In genomic region chr19:45224645-45225044, GRCh38 we compare ENCODE assay signal across 35 cellular contexts. TPM values are rescaled to one million over a fixed set of nuclear protein-coding genes. Genes with fewer than 3 reads are reported as not detected.
"Had no signal": no experiment of that assay in that cellular context is flagged by ENCODE, and none has a peak within 500 bp of the region (broad histone marks: within the 10 kb centered on the region; RNA-seq: fewer than 3 reads in every experiment).

No MANE protein-coding gene starts in this region.

- H3K27ac ChIP-seq: adrenal gland, body of pancreas, brain microvascular endothelial cell, breast epithelium, VCaP had no signal

- H3K9me3 ChIP-seq: adrenal gland, body of pancreas, breast epithelium had no signal

- H3K4me3 ChIP-seq: adrenal gland, body of pancreas, breast epithelium had no signal

- ATAC-seq: activated CD8-positive, alpha-beta T cell treated with anti-CD3 and anti-CD28 coated beads for 36 hours; activated naive CD4-positive, alpha-beta T cell treated with anti-CD3 and anti-CD28 coated beads, Interleukin-2, amount 50 U/mL, for 72 hours; activated T-cell treated with anti-CD3 and anti-CD28 coated beads, Interleukin-2, amount 50 U/mL, for 4 hours; activated T-cell treated with anti-CD3 and anti-CD28 coated beads, Interleukin-2, amount 50 U/mL, for 72 hours; activated T-helper 17 cell treated with anti-CD3 and anti-CD28 coated beads, Interleukin-2, amount 50 U/mL, for 72 hours; body of pancreas had no signal

- DNase-seq: activated B cell treated with CpG ODN at 0.5 μM for 24 hours; activated CD4-positive, alpha-beta memory T cell treated with anti-CD3 and anti-CD28 coated beads for 36 hours; activated CD4-positive, alpha-beta T cell treated with anti-CD3 and anti-CD28 coated beads for 4 hours; activated CD4-positive, alpha-beta T cell treated with anti-CD3 and anti-CD28 coated beads, Interleukin-2, amount 10 ng/mL, durations not matched to agents 24 days and 14 days; activated CD4-positive, alpha-beta T cell treated with anti-CD3 and anti-CD28 coated beads, Interleukin-2, amount 50 U/mL, for 1 hour; activated CD4-positive, alpha-beta T cell treated with anti-CD3 and anti-CD28 coated beads, Interleukin-2, amount 50 U/mL, for 4 hours; activated CD4-positive, CD25-positive, alpha-beta regulatory T cell treated with anti-CD3 and anti-CD28 coated beads, Interleukin-2, amount 50 U/mL, for 72 hours; activated CD8-positive, alpha-beta memory T cell treated with anti-CD3 and anti-CD28 coated beads, Interleukin-2, amount 50 U/mL, for 4 hours; activated CD8-positive, alpha-beta T cell treated with anti-CD3 and anti-CD28 coated beads for 36 hours; activated effector memory CD4-positive, alpha-beta T cell treated with anti-CD3 and anti-CD28 coated beads, Interleukin-2, amount 50 U/mL, for 16 hours; activated gamma-delta T cell treated with Interleukin-2 at 50 U/mL for 16 hours; activated naive CD4-positive, alpha-beta T cell; activated naive CD4-positive, alpha-beta T cell treated with anti-CD3 and anti-CD28 coated beads for 36 hours; activated naive CD4-positive, alpha-beta T cell treated with anti-CD3 and anti-CD28 coated beads, Interleukin-2, amount 50 U/mL, for 16 hours; activated naive CD8-positive, alpha-beta T cell treated with anti-CD3 and anti-CD28 coated beads for 36 hours; activated T-cell treated with anti-CD3 and anti-CD28 coated beads for 4 hours; activated T-cell treated with anti-CD3 and anti-CD28 coated beads, Interleukin-2, amount 50 U/mL, for 1 hour; activated T-cell treated with anti-CD3 and anti-CD28 coated beads, Interleukin-2, amount 50 U/mL, for 4 hours; activated T-cell treated with anti-CD3 and anti-CD28 coated beads, Interleukin-2, amount 50 U/mL, for 72 hours; adrenal gland; amniotic stem cell; aorta; body of pancreas; brain microvascular endothelial cell; central memory CD4-positive, alpha-beta T cell; T-helper 2 cell; T-helper 9 cell had no signal

- H3K27me3 ChIP-seq: adrenal gland, body of pancreas, brain microvascular endothelial cell, breast epithelium had no signal

- H3K4me1 ChIP-seq: adrenal gland, body of pancreas, breast epithelium had no signal

- H3K36me3 ChIP-seq: adrenal gland, brain microvascular endothelial cell, breast epithelium had no signal

- FAIRE-seq: astrocyte, TTC549 had no signal

RNA-seq across cellular contexts. Expression of gene EXOC3L2, which starts 20.6 kb away (rescaled TPM):
- total RNA-seq: activated B cell treated with CpG ODN at 0.5 μM for 24 hours; activated CD4-positive, alpha-beta memory T cell treated with anti-CD3 and anti-CD28 coated beads for 36 hours; activated CD4-positive, alpha-beta T cell treated with anti-CD3 and anti-CD28 coated beads, Interleukin-2, amount 10 ng/mL, durations not matched to agents 24 days and 14 days; activated CD8-positive, alpha-beta memory T cell treated with anti-CD3 and anti-CD28 coated beads for 36 hours; activated CD8-positive, alpha-beta T cell treated with anti-CD3 and anti-CD28 coated beads for 36 hours; activated naive CD4-positive, alpha-beta T cell treated with anti-CD3 and anti-CD28 coated beads for 36 hours; activated naive CD4-positive, alpha-beta T cell treated with anti-CD3 and anti-CD28 coated beads, Interleukin-2, amount 50 U/mL, for 72 hours; activated naive CD8-positive, alpha-beta T cell treated with anti-CD3 and anti-CD28 coated beads for 36 hours; activated T-cell treated with anti-CD3 and anti-CD28 coated beads, Interleukin-2, amount 50 U/mL, for 4 hours; activated T-cell treated with anti-CD3 and anti-CD28 coated beads, Interleukin-2, amount 50 U/mL, for 72 hours; activated T-helper 1 cell treated with anti-CD3 and anti-CD28 coated beads, Interleukin-12 subunit alpha, Interleukin-12 subunit beta, Interleukin-2, Interleukin-4 antibody, amounts not matched to agents 30 ng/mL and 10 ng/mL and 1 ng/mL, durations not matched to agents 14 hours and 24 hours and 36 hours; activated T-helper 17 cell treated with anti-CD3 and anti-CD28 coated beads, Interleukin-2, amount 50 U/mL, for 72 hours had no signal
